In the genomic region with DNA sequence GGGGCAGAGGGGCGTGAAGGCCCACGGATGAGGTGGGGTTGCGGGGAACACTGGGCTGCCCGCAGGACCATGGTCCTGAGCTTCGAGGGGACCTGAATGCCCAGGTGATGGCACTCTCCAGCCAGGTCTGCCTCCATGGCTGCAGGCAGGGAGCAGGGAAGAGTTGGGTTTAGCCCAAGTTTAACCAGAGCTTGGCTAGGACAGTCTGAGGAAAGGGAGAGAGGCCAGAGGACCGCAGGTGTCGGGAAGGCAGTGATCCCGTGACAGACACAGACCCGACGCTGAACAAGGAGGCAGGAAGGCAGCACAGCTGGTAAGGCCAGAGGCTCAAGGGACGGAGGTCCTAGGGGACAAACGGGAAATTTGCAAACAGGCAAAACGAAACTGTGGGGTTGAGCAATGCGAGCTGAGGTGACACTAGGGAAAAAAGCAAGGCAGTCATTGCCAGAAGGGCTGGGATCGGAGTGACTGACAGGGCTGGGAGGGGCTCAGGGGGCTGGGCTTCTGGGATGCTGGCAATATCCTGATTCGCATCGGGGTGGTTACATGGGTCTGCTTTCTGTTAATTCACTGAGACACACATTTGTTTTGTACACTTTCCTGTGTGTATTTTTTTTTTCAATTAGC, we compare ENCODE assay signal across 19 cellular contexts. TPM values are rescaled to one million over a fixed set of nuclear protein-coding genes. Genes with fewer than 3 reads are reported as not detected.
DNase-seq lines count a peak whose midpoint lies in the region; ATAC-seq, FAIRE-seq and TF ChIP-seq lines count a peak whose summit lies in the region.
"Had no signal": no experiment of that assay in that cellular context is flagged by ENCODE, and none has a peak within 500 bp of the region (broad histone marks: within the 10 kb centered on the region; RNA-seq: fewer than 3 reads in every experiment).

No MANE protein-coding gene starts in this region.

- H3K4me1 Mint-ChIP-seq in naive thymus-derived CD4-positive, alpha-beta T cell = peaks cover 0 to 6% (median 0%) of the 10 kb centered on the region in 7 donors
- H3K4me1 Mint-ChIP-seq: CD4-positive, CD25-positive, alpha-beta regulatory T cell had no signal

- no peak overlapping the region for H2AK5ac ChIP-seq in mesenchymal stem cell (ENCODE audit: low read length, severe bottlenecking)

- H3K27ac ChIP-seq in BLaER1 (peak overlapping the region; percentile 80), mesenchymal stem cell (ENCODE audit: low read length, poor library complexity, severe bottlenecking) (no peak overlapping the region)
- H3K27ac ChIP-seq in naive thymus-derived CD4-positive, alpha-beta T cell (ENCODE audit: low read depth, low read length) = no peak overlapping the region
- H3K27ac ChIP-seq: A549, SK-N-MC had no signal

- H3K4me3 ChIP-seq in BLaER1 (0 out of 2 replicates have a peak overlapping the region, but pooled peaks have one; percentile 25), H7 (ENCODE audit: insufficient read depth, low read depth, low read length) (no peak overlapping the region), bronchial epithelial cell (ENCODE audit: low read depth, low read length) (no peak overlapping the region), mesenchymal stem cell (ENCODE audit: insufficient read depth in 1 of 2, low read depth in 1 of 2, low read length in 2 of 2) (no peak overlapping the region)
- H3K4me3 ChIP-seq in naive thymus-derived CD4-positive, alpha-beta T cell (ENCODE audit: low read length) = no peak overlapping the region
- H3K4me3 ChIP-seq: A549, SK-N-MC had no signal

- peaks cover 17 to 73% (median 51%) of the 10 kb centered on the region in 5 donors for H3K36me3 Mint-ChIP-seq in naive thymus-derived CD4-positive, alpha-beta T cell

- peaks cover 49% of the 10 kb centered on the region for H3K36me3 ChIP-seq in BLaER1
- H3K36me3 ChIP-seq in H7 (replicated peaks; ENCODE audit: control insufficient read depth, insufficient read depth, low read length) = peaks cover 8% of the 10 kb centered on the region
- H3K36me3 ChIP-seq in bronchial epithelial cell (ENCODE audit: control insufficient read depth, insufficient read depth, low read length) = peaks cover 28% of the 10 kb centered on the region
- H3K36me3 ChIP-seq in mesenchymal stem cell (ENCODE audit: control insufficient read depth in 1 of 2, insufficient read depth in 2 of 2, low read depth in 1 of 2, low read length in 2 of 2) = peaks cover 62 to 76% of the 10 kb centered on the region in 2 experiments
- H3K36me3 ChIP-seq in naive thymus-derived CD4-positive, alpha-beta T cell (ENCODE audit: control insufficient read depth in 2 of 3, insufficient read depth in 3 of 3, low read length in 3 of 3) = peaks cover 0 to 83% (median 7%) of the 10 kb centered on the region in 3 experiments

- no peak overlapping the region for H3K4ac ChIP-seq in mesenchymal stem cell (ENCODE audit: low read depth in 1 of 2, low read length in 2 of 2)

- no peak overlapping the region for H3K18ac ChIP-seq in mesenchymal stem cell (ENCODE audit: low read depth in 1 of 2, low read length in 2 of 2)

- CTCF ChIA-PET in naive thymus-derived CD4-positive, alpha-beta T cell (lab: Charles Lee) = interaction anchor here (1.0 kb wide), 1 partner anchor 35 kb away, joined by 3 read pairs; no protein-coding TSS in a partner anchor

- FAIRE-seq in bronchial epithelial cell (lab: Jason Lieb, UNC) = peak; percentile 36
- FAIRE-seq: A549, G401.6 had no signal

- H4K91ac ChIP-seq in mesenchymal stem cell (ENCODE audit: low read length) = peak overlapping the region; percentile 7

- TF ChIP-seq CTCF in bronchial epithelial cell (IDR thresholded peaks at IDR 0.05; ENCODE audit: insufficient read depth, low read length, severe bottlenecking) = no peak

- peak overlapping the region; percentile 88 for H3K4me2 ChIP-seq in BLaER1
- H3K4me2 ChIP-seq in mesenchymal stem cell (ENCODE audit: low read length, poor library complexity, severe bottlenecking) = no peak overlapping the region
- H3K4me2 ChIP-seq: A549 had no signal

- peak overlapping the region; percentile 36 for H3K9ac ChIP-seq in BLaER1
- H3K9ac ChIP-seq in mesenchymal stem cell (ENCODE audit: low read length) = no peak overlapping the region

- no peaks in the 10 kb centered on the region for H3K9me3 Mint-ChIP-seq in naive thymus-derived CD4-positive, alpha-beta T cell
- H3K9me3 Mint-ChIP-seq: CD4-positive, CD25-positive, alpha-beta regulatory T cell; IgD-negative memory B cell had no signal

- H2BK12ac ChIP-seq in mesenchymal stem cell (ENCODE audit: low read length in 2 of 2) = no peak overlapping the region

- WGBS in mesenchymal stem cell = 95% methylated on average over 16 of the region's 17 CpGs

- POLR2A ChIA-PET in naive thymus-derived CD4-positive, alpha-beta T cell (lab: Charles Lee) = no interaction called here

- H2AFZ ChIP-seq in mesenchymal stem cell (ENCODE audit: low read depth, low read length) = no peak overlapping the region

- H3K4me1 ChIP-seq in BLaER1 (peaks cover 69% of the 10 kb centered on the region), mesenchymal stem cell (ENCODE audit: control insufficient read depth, insufficient read depth, low read depth, low read length) (peaks cover 7% of the 10 kb centered on the region)
- no peaks in the 10 kb centered on the region for H3K4me1 ChIP-seq in naive thymus-derived CD4-positive, alpha-beta T cell (ENCODE audit: control insufficient read depth in 2 of 2, insufficient read depth in 2 of 2, low read length in 2 of 2)
- H3K4me1 ChIP-seq: A549 had no signal

- H2BK15ac ChIP-seq in mesenchymal stem cell (ENCODE audit: low read depth, poor library complexity, severe bottlenecking) = no peak overlapping the region

- H3K23ac ChIP-seq in mesenchymal stem cell (ENCODE audit: low read length in 2 of 2) = no peak overlapping the region

- H3K14ac ChIP-seq in mesenchymal stem cell (ENCODE audit: low read length in 2 of 2) = no peak overlapping the region

- H3K27ac Mint-ChIP-seq in naive thymus-derived CD4-positive, alpha-beta T cell = no peak overlapping the region
- H3K27ac Mint-ChIP-seq: IgD-negative memory B cell had no signal

- no peaks in the 10 kb centered on the region for H4K20me1 ChIP-seq in BLaER1

- peaks cover 2% of the 10 kb centered on the region for H3K79me1 ChIP-seq in mesenchymal stem cell (replicated peaks; ENCODE audit: low read length, poor library complexity, severe bottlenecking)

- H3K27me3 Mint-ChIP-seq in naive thymus-derived CD4-positive, alpha-beta T cell = peaks cover 0 to 5% (median 0%) of the 10 kb centered on the region in 5 donors
- H3K27me3 Mint-ChIP-seq: CD4-positive, CD25-positive, alpha-beta regulatory T cell; IgD-negative memory B cell had no signal

- no peak overlapping the region for H2BK120ac ChIP-seq in mesenchymal stem cell (ENCODE audit: low read depth, low read length)

- H3K9me3 ChIP-seq in BLaER1 (no peaks in the 10 kb centered on the region), mesenchymal stem cell (ENCODE audit: control insufficient read depth, low read length) (no peaks in the 10 kb centered on the region)
- no peaks in the 10 kb centered on the region for H3K9me3 ChIP-seq in naive thymus-derived CD4-positive, alpha-beta T cell (ENCODE audit: control insufficient read depth in 2 of 3, low read length in 3 of 3)
- H3K9me3 ChIP-seq: A549 had no signal

- H3K4me3 Mint-ChIP-seq in naive thymus-derived CD4-positive, alpha-beta T cell = no peak overlapping the region
- H3K4me3 Mint-ChIP-seq: CD4-positive, CD25-positive, alpha-beta regulatory T cell; IgD-negative memory B cell had no signal

- ATAC-seq in GM18861 (IDR thresholded peaks at IDR 0.05; ENCODE audit: unreplicated experiment) = no peak
- no peak for ATAC-seq in naive thymus-derived CD4-positive, alpha-beta T cell
- ATAC-seq: PC-3 had no signal

- no peaks in the 10 kb centered on the region for H3K27me3 ChIP-seq in BLaER1
- H3K27me3 ChIP-seq in H7 (ENCODE audit: control insufficient read depth, insufficient read depth, low read length) = no peaks in the 10 kb centered on the region
- no peaks in the 10 kb centered on the region for H3K27me3 ChIP-seq in bronchial epithelial cell (ENCODE audit: control insufficient read depth, insufficient read depth, low read length)
- H3K27me3 ChIP-seq in mesenchymal stem cell (ENCODE audit: control insufficient read depth in 1 of 2, insufficient read depth in 1 of 2, low read length in 2 of 2) = no peaks in the 10 kb centered on the region
- no peaks in the 10 kb centered on the region for H3K27me3 ChIP-seq in naive thymus-derived CD4-positive, alpha-beta T cell (ENCODE audit: control insufficient read depth in 2 of 2, insufficient read depth in 2 of 2, low read length in 2 of 2)

- peak; percentile 63 for DNase-seq in H7
- DNase-seq in bronchial epithelial cell (ENCODE audit: low read depth) = no peak
- no peak for DNase-seq in mesenchymal stem cell
- DNase-seq in DMS153 treated with DMSO at 0.1 percent for 48 hours (lab: John Stamatoyannopoulos, UW; ENCODE audit: unreplicated experiment) = no peak
- no peak for DNase-seq in NCI-H82 treated with DMSO at 0.1 percent for 48 hours (lab: John Stamatoyannopoulos, UW; ENCODE audit: unreplicated experiment)
- DNase-seq in naive thymus-derived CD4-positive, alpha-beta T cell = no peak
- DNase-seq: CD4-positive, CD25-positive, alpha-beta regulatory T cell; HCEC 1CT; NCI-H1436 treated with DMSO at 0.1 percent for 48 hours; NCI-H2081 treated with DMSO at 0.1 percent for 48 hours; NCI-H226; NCI-H69; PC-3 had no signal

- intact Hi-C loops in naive thymus-derived CD4-positive, alpha-beta T cell (cut with micrococcal nuclease) = no loop called here

- no peak overlapping the region for H4K8ac ChIP-seq in mesenchymal stem cell (ENCODE audit: low read length)

- H2BK5ac ChIP-seq in mesenchymal stem cell (ENCODE audit: low read depth, low read length, poor library complexity, severe bottlenecking) = no peak overlapping the region

RNA-seq across cellular contexts. Expression of a gene that starts 25.0 kb away (rescaled TPM):
- total RNA-seq in H7 (2014; rRNA removed; shearing (Covaris generic)) = 34.5 and 42.4 TPM in 2 replicates
- 30.3 and 49.2 TPM in 2 replicates for total RNA-seq in bronchial epithelial cell
- 42.5 TPM for polyA plus RNA-seq in mesenchymal stem cell (2013, experiment 1 of 2)
- polyA plus RNA-seq in mesenchymal stem cell (2013, experiment 2 of 2) = 42.7 TPM
- total RNA-seq in naive thymus-derived CD4-positive, alpha-beta T cell = 10 to 100 TPM; 20.0 to 66.1 (median 33.1) TPM
- polyA plus RNA-seq in naive thymus-derived CD4-positive, alpha-beta T cell = 10 to 100 TPM; 36.3 to 49.2 TPM

RNA-seq across cellular contexts. Expression of a gene that starts 25.2 kb away (rescaled TPM):
- total RNA-seq in H7 (2014; rRNA removed; shearing (Covaris generic)) = 2,762 and 3,564 TPM in 2 replicates
- 3,172 and 3,391 TPM in 2 replicates for total RNA-seq in bronchial epithelial cell
- polyA plus RNA-seq in mesenchymal stem cell (2013, experiment 1 of 2) = 4,023 TPM
- 3,898 TPM for polyA plus RNA-seq in mesenchymal stem cell (2013, experiment 2 of 2)
- 1,000 to 10,000 TPM; 1,415 to 1,987 (median 1,778) TPM for total RNA-seq in naive thymus-derived CD4-positive, alpha-beta T cell
- polyA plus RNA-seq in naive thymus-derived CD4-positive, alpha-beta T cell = 1,000 to 10,000 TPM; 2,038 to 2,135 TPM

RNA-seq across cellular contexts. Expression of a gene that starts 33.7 kb away (rescaled TPM):
- total RNA-seq in H7 (2014; rRNA removed; shearing (Covaris generic)) = not detected in 2 replicates
- not detected in 2 replicates for total RNA-seq in bronchial epithelial cell
- not detected for polyA plus RNA-seq in mesenchymal stem cell (2013, experiment 1 of 2)
- polyA plus RNA-seq in mesenchymal stem cell (2013, experiment 2 of 2) = not detected
- total RNA-seq in naive thymus-derived CD4-positive, alpha-beta T cell = not detected
- not detected for polyA plus RNA-seq in naive thymus-derived CD4-positive, alpha-beta T cell
- total RNA-seq: CD4-positive, CD25-positive, alpha-beta regulatory T cell; PC-3 had no signal
- polyA plus RNA-seq: A549; CD4-positive, CD25-positive, alpha-beta regulatory T cell; IgD-negative memory B cell had no signal

RNA-seq across cellular contexts. Expression of a gene that starts 53.9 kb away (rescaled TPM):
- total RNA-seq in H7 (2014; rRNA removed; shearing (Covaris generic)) = 3.7 and 3.9 TPM in 2 replicates
- total RNA-seq in bronchial epithelial cell = 7.9 and 9.7 TPM in 2 replicates
- 8.6 TPM for polyA plus RNA-seq in mesenchymal stem cell (2013, experiment 1 of 2)
- polyA plus RNA-seq in mesenchymal stem cell (2013, experiment 2 of 2) = 8.0 TPM
- 10 to 100 TPM; 19.6 to 37.8 (median 30.5) TPM for total RNA-seq in naive thymus-derived CD4-positive, alpha-beta T cell
- 1 to 10 TPM; 4.0 to 4.7 TPM for polyA plus RNA-seq in naive thymus-derived CD4-positive, alpha-beta T cell
